Comparison of ENCODE assay signal across 9 cellular contexts in the genomic region with DNA sequence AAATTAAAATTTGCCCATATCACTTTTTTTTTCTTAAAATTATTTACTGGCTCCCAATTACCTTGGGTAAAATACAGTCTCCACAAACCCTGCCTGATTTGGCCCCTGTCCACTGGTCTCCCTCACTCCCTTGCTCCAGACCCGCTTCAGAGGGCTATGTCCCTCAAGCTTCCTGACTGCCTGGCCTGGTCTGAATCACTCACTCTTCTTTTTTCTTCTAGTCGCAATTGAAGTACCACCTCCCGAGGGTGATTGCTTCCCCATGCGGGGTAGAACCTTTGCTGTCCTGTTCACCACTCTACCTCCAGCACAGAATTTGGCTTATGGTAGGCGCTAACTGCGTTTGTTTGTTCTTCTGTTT. TPM values are rescaled to one million over a fixed set of nuclear protein-coding genes. Genes with fewer than 3 reads are reported as not detected.
DNase-seq lines count a peak whose midpoint lies in the region; ATAC-seq and TF ChIP-seq lines count a peak whose summit lies in the region.
"Had no signal": no experiment of that assay in that cellular context is flagged by ENCODE, and none has a peak within 500 bp of the region (broad histone marks: within the 10 kb centered on the region; RNA-seq: fewer than 3 reads in every experiment).

No MANE protein-coding gene starts in this region.

- H3K4me2 ChIP-seq in HCT116 (ENCODE audit: low read length) = peak overlapping the region; percentile 91
- H3K4me2 ChIP-seq in hepatocyte = peak overlapping the region; percentile 86

- peaks cover 10 to 19% of the 10 kb centered on the region in 2 experiments; a peak in 3 of 4 replicates for H3K4me1 ChIP-seq in HCT116 (ENCODE audit: control insufficient read depth in 1 of 2, insufficient read depth in 2 of 2, low read length in 2 of 2)
- peaks cover 16% of the 10 kb centered on the region for H3K4me1 ChIP-seq in hepatocyte (ENCODE audit: insufficient read depth)
- peaks cover 0 to 21% (median 15%) of the 10 kb centered on the region in 6 donors for H3K4me1 ChIP-seq in spleen

- H3K9me2 ChIP-seq in HCT116 (ENCODE audit: insufficient read depth) (no peaks in the 10 kb centered on the region), hepatocyte (replicated peaks; ENCODE audit: insufficient read depth) (no peaks in the 10 kb centered on the region)

- TF ChIP-seq POLR2A in HCT116 (IDR thresholded peaks at IDR 0.05; ENCODE audit: borderline replicate concordance, extremely low read depth, insufficient read depth, insufficient read length) (no peak), spleen (IDR thresholded peaks at IDR 0.05) (no peak)

- no peaks in the 10 kb centered on the region for H3K27me3 ChIP-seq in HCT116 (ENCODE audit: insufficient read depth, low read length)
- H3K27me3 ChIP-seq in hepatocyte = no peaks in the 10 kb centered on the region
- no peaks in the 10 kb centered on the region for H3K27me3 ChIP-seq in spleen (replicated peaks in 1 of 7)

- H3K27ac ChIP-seq in HCT116 (ENCODE audit: low read depth, low read length) (peak overlapping the region; percentile 95), hepatocyte (peak overlapping the region; percentile 85), spleen (peak overlapping the region; percentile 82 to 96 (median 91))

- no peak for TF ChIP-seq CTCF in HCT116 (IDR thresholded peaks at IDR 0.05 in 2 of 3, conservative IDR thresholded peaks at IDR 0.05 in 1 of 3; ENCODE audit: borderline replicate concordance in 1 of 3, insufficient read depth in 1 of 3, low read depth in 2 of 3, low read length in 2 of 3)
- no peak for TF ChIP-seq CTCF in WI38 (IDR thresholded peaks at IDR 0.05; ENCODE audit: low read depth, low read length)
- no peak for TF ChIP-seq CTCF in hepatocyte (IDR thresholded peaks at IDR 0.05; ENCODE audit: poor library complexity)
- no peak for TF ChIP-seq CTCF in spleen (IDR thresholded peaks at IDR 0.05 in 8 of 11, conservative IDR thresholded peaks at IDR 0.05 in 3 of 11)

- POLR2A ChIA-PET in HCT116 (lab: Charles Lee) = interaction anchor here (0.9 to 2.1 kb wide), 3 partner anchors 11 to 41 kb away, joined by 3 to 16 read pairs (median 6); a partner anchor contains a TSS

- RAD21 ChIA-PET in HCT116 (lab: Charles Lee; ENCODE audit: low non-redundant PET in 1 of 2, low total read pairs in 2 of 2, uncharacterized antibody in 2 of 2, unreplicated experiment in 2 of 2) = interaction anchor here in 1 of 2 experiments (1.1 kb wide), 1 partner anchor 42 kb away, joined by 3 read pairs; a partner anchor contains a TSS

- intact Hi-C loops in HCT116 (cut with micrococcal nuclease) = no loop called here
- intact Hi-C loops in spleen (cut with DNase I; ENCODE audit: low total_unique reads) = no loop called here

- H3K36me3 ChIP-seq in HCT116 (ENCODE audit: control insufficient read depth in 1 of 2, insufficient read depth in 2 of 2, low read length in 2 of 2) (no peaks in the 10 kb centered on the region), hepatocyte (replicated peaks; ENCODE audit: insufficient read depth, low read depth) (no peaks in the 10 kb centered on the region), spleen (peaks cover 0 to 26% (median 13%) of the 10 kb centered on the region in 6 donors)

- 15% methylated on average over 6 of the region's 6 CpGs for WGBS in hepatocyte (ENCODE audit: low lambda C conversion rate, missing lambda C conversion rate)
- WGBS in spleen, 5 donors = 22 to 38% (median 33%) methylated on average over 6 of the region's 6 CpGs

- no peaks in the 10 kb centered on the region for H3K79me2 ChIP-seq in HCT116 (ENCODE audit: insufficient read depth, low read length)
- no peaks in the 10 kb centered on the region for H3K79me2 ChIP-seq in hepatocyte

- ATAC-seq in HCT116 (no peak), HG02870 (IDR thresholded peaks at IDR 0.05; ENCODE audit: unreplicated experiment) (no peak)

- no peak for DNase-seq in HCT116 (ENCODE audit: low read depth, low spot score)
- no peak for DNase-seq in hepatocyte (ENCODE audit: low spot score)
- no peak for DNase-seq in spleen
- no peak for DNase-seq in NCI-H345 (lab: John Stamatoyannopoulos, UW)
- no peak for DNase-seq in AG08396 (ENCODE audit: low spot score)

- H3K4me3 ChIP-seq in HCT116 (replicated peaks in 1 of 2; ENCODE audit: low read depth in 1 of 2, low read length in 2 of 2) (peak overlapping the region; percentile 84 to 89), WI38 (ENCODE audit: low read depth, low read length) (peak overlapping the region; percentile 83), hepatocyte (peak overlapping the region; percentile 46), spleen (peak overlapping the region; percentile 41 to 80 (median 62))

- peak overlapping the region; percentile 40 for H2AFZ ChIP-seq in HCT116 (ENCODE audit: low read depth, low read length, poor library complexity, severe bottlenecking)
- peak overlapping the region; percentile 95 for H2AFZ ChIP-seq in hepatocyte

- TF ChIP-seq RAD21 in HCT116 (IDR thresholded peaks at IDR 0.05; ENCODE audit: low read depth) = no peak

- TSS peak; percentile 94 for BruUV-seq in HCT116 (replicated peaks; lab: Mats Ljungman, UMichigan)

- H3K9ac ChIP-seq in HCT116 (ENCODE audit: low read length) = peak overlapping the region; percentile 77

- CTCF ChIA-PET in HCT116 (lab: Charles Lee) = interaction anchor here (1.0 to 2.4 kb wide), 9 partner anchors 17 to 706 kb away, joined by 3 to 9 read pairs (median 4); no protein-coding TSS in a partner anchor

- H3K9me3 ChIP-seq in HCT116 (ENCODE audit: control insufficient read depth in 1 of 2, insufficient read depth in 1 of 2, low read depth in 1 of 2, low read length in 2 of 2) (no peaks in the 10 kb centered on the region), hepatocyte (ENCODE audit: low read depth) (no peaks in the 10 kb centered on the region), spleen (no peaks in the 10 kb centered on the region)

- H4K20me1 ChIP-seq in HCT116 (ENCODE audit: insufficient read depth) = no peaks in the 10 kb centered on the region
- no peaks in the 10 kb centered on the region for H4K20me1 ChIP-seq in hepatocyte (ENCODE audit: insufficient read depth, poor library complexity, severe bottlenecking)

TF ChIP-seq in HCT116, 20 proteins besides CTCF, POLR2A, EP300 and RAD21 (continues in another document):
- TF ChIP-seq CBX3 (IDR thresholded peaks at IDR 0.05; ENCODE audit: low read depth) = no peak
- no peak for TF ChIP-seq ELF1 (IDR thresholded peaks at IDR 0.05; ENCODE audit: borderline replicate concordance, low read depth)
- TF ChIP-seq, protein P1, sequence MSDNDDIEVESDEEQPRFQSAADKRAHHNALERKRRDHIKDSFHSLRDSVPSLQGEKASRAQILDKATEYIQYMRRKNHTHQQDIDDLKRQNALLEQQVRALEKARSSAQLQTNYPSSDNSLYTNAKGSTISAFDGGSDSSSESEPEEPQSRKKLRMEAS (IDR thresholded peaks at IDR 0.05) = no peak
- no peak for TF ChIP-seq POLR2AphosphoS5 (IDR thresholded peaks at IDR 0.05; ENCODE audit: low read depth, low read length)
- no peak for TF ChIP-seq YY1 (IDR thresholded peaks at IDR 0.05; ENCODE audit: extremely low read depth, insufficient replicate concordance, low read depth, low read length)
- no peak for TF ChIP-seq EZH2 (IDR thresholded peaks at IDR 0.05)
- no peak for TF ChIP-seq ZNF274 (IDR thresholded peaks at IDR 0.05; ENCODE audit: low read depth, low read length)
- no peak for TF ChIP-seq CEBPB (IDR thresholded peaks at IDR 0.05; ENCODE audit: low read depth)
- no peak for TF ChIP-seq SIN3A (IDR thresholded peaks at IDR 0.05; ENCODE audit: low read depth)
- no peak for TF ChIP-seq SRF (IDR thresholded peaks at IDR 0.05; ENCODE audit: low read depth)
- TF ChIP-seq EZH2phosphoT487 (IDR thresholded peaks at IDR 0.05; ENCODE audit: borderline replicate concordance) = no peak
- no peak for TF ChIP-seq TCF7L2 (IDR thresholded peaks at IDR 0.05; ENCODE audit: borderline replicate concordance, extremely low read depth, insufficient read depth, insufficient read length)
- no peak for TF ChIP-seq SP1 (IDR thresholded peaks at IDR 0.05; ENCODE audit: low read depth)

RNA-seq across cellular contexts. Expression of a gene that starts 0.6 kb away (rescaled TPM):
- 15.2 TPM for total RNA-seq in HCT116 (2021; ENCODE audit: unreplicated experiment)
- polyA plus RNA-seq in HCT116 (2012) = 8.2 and 8.7 TPM in 2 replicates
- 26.8 and 33.0 TPM in 2 replicates for total RNA-seq in hepatocyte
- 35.4 and 35.6 TPM in 2 replicates for polyA plus RNA-seq in hepatocyte
- 10 to 100 TPM; 15.5 to 27.4 (median 20.7) TPM for total RNA-seq in spleen
- polyA plus RNA-seq in spleen = 10 to 100 TPM; 11.5 to 21.3 (median 18.3) TPM

RNA-seq across cellular contexts. Expression of a gene that starts 11.4 kb away (rescaled TPM):
- total RNA-seq in HCT116 (2021; ENCODE audit: unreplicated experiment) = 75.8 TPM
- polyA plus RNA-seq in HCT116 (2012) = 46.7 and 51.7 TPM in 2 replicates
- total RNA-seq in hepatocyte = 77.7 and 93.1 TPM in 2 replicates
- polyA plus RNA-seq in hepatocyte = 72.9 and 76.4 TPM in 2 replicates
- total RNA-seq in spleen = 10 to 100 TPM in 5 of 7 donors, 1 to 10 TPM in 2; 8.5 to 15.9 (median 13.8) TPM
- 1 to 10 TPM; 3.4 to 6.6 (median 4.3) TPM for polyA plus RNA-seq in spleen

RNA-seq across cellular contexts. Expression of a gene that starts 20.2 kb away (rescaled TPM):
- total RNA-seq in HCT116 (2021; ENCODE audit: unreplicated experiment) (not detected), hepatocyte (51.9 and 64.5 TPM in 2 replicates), spleen (1 to 10 TPM in 1 of 7 donors, under 1 TPM in 2, not detected in 4; 0.47 to 2.4 (median 0.51) TPM)
- 0.09 and 0.10 TPM in 2 replicates for polyA plus RNA-seq in HCT116 (2012)
- polyA plus RNA-seq in hepatocyte (203 and 204 TPM in 2 replicates), spleen (under 1 TPM; 0.28 to 0.93 (median 0.80) TPM)
- total RNA-seq: M059J, pulmonary artery endothelial cell had no signal

RNA-seq across cellular contexts. Expression of a gene that starts 23.3 kb away (rescaled TPM):
- total RNA-seq in HCT116 (2021; ENCODE audit: unreplicated experiment) = 1.5 TPM
- polyA plus RNA-seq in HCT116 (2012) = 0.77 and 1.0 TPM in 2 replicates
- total RNA-seq in hepatocyte = 0.90 and 1.0 TPM in 2 replicates
- polyA plus RNA-seq in hepatocyte = 0.64 and 0.66 TPM in 2 replicates
- total RNA-seq in spleen = 1 to 10 TPM; 1.5 to 3.1 (median 2.2) TPM
- 1 to 10 TPM; 1.6 to 3.2 (median 2.0) TPM for polyA plus RNA-seq in spleen
- total RNA-seq: M059J had no signal

RNA-seq across cellular contexts. Expression of a gene that starts 41.9 kb away (rescaled TPM):
- total RNA-seq in HCT116 (2021; ENCODE audit: unreplicated experiment) (73.9 TPM), hepatocyte (37.2 and 72.6 TPM in 2 replicates), spleen (10 to 100 TPM; 28.0 to 58.2 (median 40.5) TPM)
- polyA plus RNA-seq in HCT116 (2012) = 96.7 and 109 TPM in 2 replicates
- polyA plus RNA-seq in hepatocyte (129 and 133 TPM in 2 replicates), spleen (10 to 100 TPM; 60.9 to 85.2 (median 78.7) TPM)

Comparison
In these comparisons a context has a peak if more than half of its experiments do, and no peak if none do; other contexts are left out.
1. RNA of a gene that starts 20.2 kb away (total RNA-seq): 51.9 to 64.5 TPM in hepatocyte; not detected in HCT116 (single experiment) and 0.47 to 2.4 TPM in spleen; every median in the first group is over 10 times any median in the second.
2. Peak in every context shown above with its lines, with median percentiles within 50 percentile points of each other: H3K27ac ChIP-seq and H3K4me3 ChIP-seq.